In the genomic region with DNA sequence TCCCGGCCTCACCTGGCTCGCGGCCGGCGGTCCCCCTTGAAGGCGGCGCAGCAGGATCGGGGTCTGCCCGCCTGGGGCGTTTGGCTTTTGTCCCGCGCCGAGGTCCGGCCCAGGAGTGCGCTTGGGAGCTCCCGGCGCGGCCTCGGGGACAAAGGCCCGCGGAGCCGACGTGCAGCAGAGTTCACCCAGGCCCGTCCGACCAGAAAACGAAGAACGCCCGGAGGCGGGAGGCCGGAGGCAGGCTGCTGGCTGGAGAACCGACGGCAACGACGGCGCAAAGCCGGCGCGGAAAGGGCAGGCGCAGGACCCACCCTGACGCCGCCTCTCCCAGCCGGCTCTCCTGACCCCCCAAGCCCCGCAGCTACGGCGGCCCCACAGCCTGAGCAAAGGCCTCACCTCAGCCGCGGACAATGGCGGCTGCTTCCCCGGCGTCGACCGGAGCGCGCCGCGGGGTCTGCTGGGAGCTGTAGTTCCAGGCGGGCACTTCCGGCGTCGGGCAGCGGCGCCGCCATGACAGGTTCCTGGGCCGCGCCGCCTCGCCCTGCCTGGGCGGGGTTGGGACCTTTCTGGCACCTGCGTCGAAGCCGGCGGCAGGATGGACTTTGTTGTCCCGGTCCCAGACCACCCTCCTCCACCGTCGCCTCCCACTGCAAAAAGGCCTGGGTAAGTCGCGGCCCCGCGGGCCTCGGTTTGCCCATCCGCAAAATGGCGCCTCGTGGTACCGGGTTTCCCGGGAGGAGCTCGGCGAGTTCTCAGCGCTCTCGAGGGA, we compare ENCODE assay signal across 8 cellular contexts. TPM values are rescaled to one million over a fixed set of nuclear protein-coding genes. Genes with fewer than 3 reads are reported as not detected.
DNase-seq lines count a peak whose midpoint lies in the region; ATAC-seq and TF ChIP-seq lines count a peak whose summit lies in the region.

Gene ZNF606 (minus strand): TSS at position 437 of the 769 bp plus-strand sequence. CDS start 1,501 bp downstream, outside the sequence.

- intact Hi-C loops in aorta (cut with DNase I), result no loop called here

- H3K4me3 ChIP-seq in hepatocyte (peak within 1 kb of the TSS; percentile 94), aorta (ENCODE audit: low read length in 2 of 2) (peak within 1 kb of the TSS; percentile 86 to 88)

- POLR2A ChIA-PET in GM10248 (lab: Yijun Ruan, JAX), result no interaction called here

- DNase-seq in GM10248 (ENCODE audit: extremely low spot score) (peak; percentile 94), NCI-H128 (lab: John Stamatoyannopoulos, UW; ENCODE audit: unreplicated experiment) (peak; percentile 67), T-helper 22 cell (ENCODE audit: low read depth) (peak; percentile 71), astrocyte of the hippocampus (ENCODE audit: low read depth, low spot score) (peak; percentile 97), hepatocyte (ENCODE audit: low spot score) (peak; percentile 96), retina (peak; percentile 98), aorta (peak; percentile 92 to 96)

- H3K4me1 ChIP-seq in hepatocyte (ENCODE audit: insufficient read depth), result peaks cover 13% of the 10 kb centered on the region
- H3K4me1 ChIP-seq in aorta (ENCODE audit: control insufficient read depth in 1 of 2, insufficient read depth in 2 of 2, low read length in 2 of 2), result peaks cover 0 to 3% of the 10 kb centered on the region in 2 donors

- whole genome bisulfite sequencing in hepatocyte (ENCODE audit: low lambda C conversion rate, missing lambda C conversion rate), result under 1% methylated on average over 76 of the region's 89 CpGs
- WGBS in aorta, 2 donors, result 0 to 1% methylated on average over 76 to 89 of the region's 89 CpGs

- H3K9me2 ChIP-seq in hepatocyte (replicated peaks; ENCODE audit: insufficient read depth), result no peaks in the 10 kb centered on the region

- H3K27ac ChIP-seq in hepatocyte (peak within 1 kb of the TSS; percentile 99), aorta (ENCODE audit: low read depth in 1 of 2, low read length in 2 of 2) (peak within 1 kb of the TSS in 1 of 2 donors; percentile 65)

- H3K36me3 ChIP-seq in hepatocyte (replicated peaks; ENCODE audit: insufficient read depth, low read depth), result peaks cover 34% of the 10 kb centered on the region
- peaks cover 9 to 13% of the 10 kb centered on the region in 2 donors for H3K36me3 ChIP-seq in aorta (ENCODE audit: control insufficient read depth in 1 of 2, insufficient read depth in 2 of 2, low read length in 1 of 2)

- H3K79me2 ChIP-seq in hepatocyte, result peaks cover 40% of the 10 kb centered on the region

- CTCF ChIA-PET in GM10248 (lab: Yijun Ruan, JAX), result interaction anchor here (0.7 to 1.8 kb wide), 5 partner anchors 8 to 517 kb away, joined by 3 to 6 read pairs (median 3); partner anchors contain the start of gene ZBTB45

- peak; percentile 86 for ATAC-seq in HG02588 (IDR thresholded peaks at IDR 0.05; ENCODE audit: unreplicated experiment)
- peak; percentile 99 for ATAC-seq in aorta (ENCODE audit: low FRiP score)

- no peak for TF ChIP-seq CTCF in GM10248 (IDR thresholded peaks at IDR 0.05; ENCODE audit: control extremely low read depth, extremely low read depth, low read depth, missing control alignments)
- TF ChIP-seq CTCF in hepatocyte (IDR thresholded peaks at IDR 0.05; ENCODE audit: poor library complexity), result no peak

- H2AFZ ChIP-seq in hepatocyte, result peak within 1 kb of the TSS; percentile 99

- H3K9me3 ChIP-seq in hepatocyte (ENCODE audit: low read depth) (peaks cover 64% of the 10 kb centered on the region), aorta (ENCODE audit: control insufficient read depth, low read length) (peaks cover 21% of the 10 kb centered on the region)

- H3K27me3 ChIP-seq in hepatocyte, result no peaks in the 10 kb centered on the region
- no peaks in the 10 kb centered on the region for H3K27me3 ChIP-seq in aorta (ENCODE audit: control insufficient read depth in 1 of 2, insufficient read depth in 2 of 2, low read length in 1 of 2)

- H3K4me2 ChIP-seq in hepatocyte, result peak within 1 kb of the TSS; percentile 85

- no peaks in the 10 kb centered on the region for H4K20me1 ChIP-seq in hepatocyte (ENCODE audit: insufficient read depth, poor library complexity, severe bottlenecking)

RNA-seq across cellular contexts. Expression of gene ZNF606, which starts in this region (rescaled TPM):
- total RNA-seq in hepatocyte (18.0 and 19.7 TPM in 2 replicates), aorta (10 to 100 TPM in 1 of 2 donors, 1 to 10 TPM in 1; 9.9 to 21.0 TPM)
- polyA plus RNA-seq in hepatocyte (17.6 and 26.0 TPM in 2 replicates), aorta (10 to 100 TPM in 1 of 2 donors, 1 to 10 TPM in 1; 4.8 to 12.0 TPM)
